8 cellular contexts compared by ENCODE assay signal in genomic region chr1:65075123-65075976, GRCh38.
DNase-seq lines count a peak whose midpoint lies in the region; ATAC-seq, FAIRE-seq and TF ChIP-seq lines count a peak whose summit lies in the region.

No MANE protein-coding gene starts in this region.

- no peaks in the 10 kb centered on the region for H3F3A ChIP-seq in PC-9 (ENCODE audit: insufficient read depth, low read depth)

- TF ChIP-seq CTCF in PC-9 (conservative IDR thresholded peaks at IDR 0.05), result peak; percentile 69
- peak; percentile 91 for TF ChIP-seq CTCF in fibroblast of pulmonary artery (IDR thresholded peaks at IDR 0.05; ENCODE audit: low read length, missing control alignments)
- TF ChIP-seq CTCF in pancreas (IDR thresholded peaks at IDR 0.05), result peak; percentile 45 to 60 (median 54)

- no peaks in the 10 kb centered on the region for H3K36me3 Mint-ChIP-seq in activated T-cell treated with anti-CD3 and anti-CD28 coated beads, Interleukin-2, amount 50 U/mL, for 24 hours (ENCODE audit: low read depth)

- no peaks in the 10 kb centered on the region for H3K79me2 ChIP-seq in PC-9 (ENCODE audit: low read depth)

- H2AFZ ChIP-seq in PC-9, result no peak overlapping the region

- H3K27me3 Mint-ChIP-seq in activated T-cell treated with anti-CD3 and anti-CD28 coated beads, Interleukin-2, amount 50 U/mL, for 24 hours, result no peaks in the 10 kb centered on the region

- ATAC-seq in GM21360 (IDR thresholded peaks at IDR 0.05; ENCODE audit: unreplicated experiment), result peak; percentile 90
- ATAC-seq in pancreas, result peak; percentile 80 to 98 (median 94)

- H3K4me1 ChIP-seq in PC-9 (replicated peaks; ENCODE audit: insufficient read depth) (no peaks in the 10 kb centered on the region), pancreas (no peaks in the 10 kb centered on the region)

- H3K4me3 Mint-ChIP-seq in activated T-cell treated with anti-CD3 and anti-CD28 coated beads, Interleukin-2, amount 50 U/mL, for 24 hours, result no peak overlapping the region

- H3K27me3 ChIP-seq in PC-9 (ENCODE audit: insufficient read depth, low read depth), result no peaks in the 10 kb centered on the region
- H3K27me3 ChIP-seq in pancreas, result no peaks in the 10 kb centered on the region

- DNase-seq in COR-L47 (lab: John Stamatoyannopoulos, UW) (peak; percentile 45), HuH-7.5 (ENCODE audit: low spot score) (peak; percentile 52), PC-9 (peak; percentile 29 to 45), fibroblast of pulmonary artery (ENCODE audit: low read depth) (peak; percentile 85), pancreas (peak in 3 of 6 donors; percentile 43 to 61 (median 54)), GOT3 (lab: John Stamatoyannopoulos, UW) (no peak)
- DNase-seq in activated T-cell treated with anti-CD3 and anti-CD28 coated beads, Interleukin-2, amount 50 U/mL, for 24 hours, result peak; percentile 41

- peaks cover 18% of the 10 kb centered on the region for H3K4me1 Mint-ChIP-seq in activated T-cell treated with anti-CD3 and anti-CD28 coated beads, Interleukin-2, amount 50 U/mL, for 24 hours (ENCODE audit: low read depth)

- CTCF ChIA-PET in PC-9 (lab: Charles Lee), result interaction anchor here (0.6 kb wide), 1 partner anchor 18 kb away, joined by 3 read pairs; no protein-coding TSS in a partner anchor

- POLR2A ChIA-PET in PC-9 (lab: Charles Lee; ENCODE audit: unreplicated experiment), result no interaction called here

- H3K4me3 ChIP-seq in PC-9 (no peak overlapping the region), fibroblast of pulmonary artery (replicated peaks; ENCODE audit: low read depth, low read length) (no peak overlapping the region), pancreas (no peak overlapping the region)

- intact Hi-C loops in PC-9 (cut with micrococcal nuclease; ENCODE audit: unreplicated experiment) (no loop called here), pancreas (cut with DNase I) (loop anchor here in 1 of 3 donors (10.0 kb wide), 1 partner anchor 129 kb away; no protein-coding TSS in a partner anchor)

- H3K36me3 ChIP-seq in PC-9 (ENCODE audit: low read depth) (no peaks in the 10 kb centered on the region), pancreas (no peaks in the 10 kb centered on the region)

- BruUV-seq in PC-9 (replicated peaks; lab: Mats Ljungman, UMichigan), result no TSS peak

- FAIRE-seq in pancreas (lab: Jason Lieb, UNC), result no peak

- H3K9me3 ChIP-seq in PC-9 (ENCODE audit: insufficient read depth, low read depth) (no peaks in the 10 kb centered on the region), pancreas (no peaks in the 10 kb centered on the region)

- H3K27ac Mint-ChIP-seq in activated T-cell treated with anti-CD3 and anti-CD28 coated beads, Interleukin-2, amount 50 U/mL, for 24 hours, result no peak overlapping the region

- H3K9me3 Mint-ChIP-seq in activated T-cell treated with anti-CD3 and anti-CD28 coated beads, Interleukin-2, amount 50 U/mL, for 24 hours, result no peaks in the 10 kb centered on the region

- WGBS in pancreas, 2 donors, result 42 to 52% methylated on average over 6 of the region's 6 CpGs

- H4K20me1 ChIP-seq in PC-9 (ENCODE audit: insufficient read depth), result no peaks in the 10 kb centered on the region

- H3K4me2 ChIP-seq in PC-9, result no peak overlapping the region

- no peak overlapping the region for H3K27ac ChIP-seq in PC-9
- no peak overlapping the region for H3K27ac ChIP-seq in pancreas

- no peaks in the 10 kb centered on the region for H3K9me2 ChIP-seq in PC-9 (ENCODE audit: insufficient read depth)
